9 cellular contexts compared by ENCODE assay signal in the genomic region with DNA sequence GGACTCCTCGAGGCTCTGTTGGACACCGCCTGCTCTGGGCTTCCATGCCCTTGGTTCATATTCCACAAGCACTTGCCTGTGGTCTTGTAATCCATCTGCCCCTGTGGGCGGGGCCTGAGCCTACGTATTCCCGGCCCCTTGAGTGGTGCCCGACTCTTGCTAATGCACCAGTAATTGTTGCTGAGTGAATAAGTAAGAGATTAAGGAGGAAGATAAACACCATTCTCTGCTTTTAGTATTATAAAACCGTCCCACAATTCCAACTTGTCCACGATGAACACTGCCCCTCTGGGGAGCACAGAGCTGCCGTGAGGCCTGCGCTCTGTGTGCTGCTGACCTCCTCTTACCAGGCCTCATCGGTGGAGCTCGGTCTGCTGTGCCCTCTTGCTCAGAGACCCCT. TPM values are rescaled to one million over a fixed set of nuclear protein-coding genes. Genes with fewer than 3 reads are reported as not detected.
A peak's percentile ranks its signal among the peaks of the same experiment; 100 is the strongest.
DNase-seq lines count a peak whose midpoint lies in the region; ATAC-seq and TF ChIP-seq lines count a peak whose summit lies in the region.
"Had no signal": no experiment of that assay in that cellular context is flagged by ENCODE, and none has a peak within 500 bp of the region (broad histone marks: within the 10 kb centered on the region; RNA-seq: fewer than 3 reads in every experiment).

No MANE protein-coding gene starts in this region.

- H3K27me3 ChIP-seq in RWPE2 (ENCODE audit: insufficient read depth, poor library complexity, severe bottlenecking): no peaks in the 10 kb centered on the region
- H3K27me3 ChIP-seq in right atrium auricular region: no peaks in the 10 kb centered on the region
- H3K27me3 ChIP-seq in skeletal muscle tissue (ENCODE audit: control insufficient read depth in 3 of 3, insufficient read depth in 3 of 3, low read length in 3 of 3): no peaks in the 10 kb centered on the region

- TF ChIP-seq CTCF in RWPE2 (IDR thresholded peaks at IDR 0.05; ENCODE audit: poor library complexity, severe bottlenecking) (no peak), right atrium auricular region (IDR thresholded peaks at IDR 0.05) (no peak), foreskin fibroblast (IDR thresholded peaks at IDR 0.05; ENCODE audit: low read depth, low read length) (no peak)

- peak; percentile 41 for DNase-seq in HCEC 1CT
- no peak for DNase-seq in RWPE2 (ENCODE audit: low spot score)
- no peak for DNase-seq in right atrium auricular region (ENCODE audit: low spot score)
- no peak for DNase-seq in HT-29 (ENCODE audit: low spot score)
- no peak for DNase-seq in foreskin fibroblast
- no peak for DNase-seq in left lobe of liver (ENCODE audit: low spot score)
- DNase-seq: activated naive CD4-positive, alpha-beta T cell treated with anti-CD3 and anti-CD28 coated beads, Interleukin-2, amount 10 ng/mL, durations not matched to agents 7 days and 5 days had no signal

- H3K9ac ChIP-seq in skeletal muscle tissue (ENCODE audit: low read depth in 1 of 3, low read length in 3 of 3): no peak overlapping the region

- H3K4me3 ChIP-seq in RWPE2 (ENCODE audit: severe bottlenecking) (no peak overlapping the region), right atrium auricular region (no peak overlapping the region), skeletal muscle tissue (ENCODE audit: low read length in 3 of 3) (no peak overlapping the region), foreskin fibroblast (ENCODE audit: low read depth in 1 of 2, low read length in 2 of 2) (no peak overlapping the region)

- peaks cover 34% of the 10 kb centered on the region for H3K4me1 ChIP-seq in RWPE2 (ENCODE audit: insufficient read depth, poor library complexity, severe bottlenecking)
- peaks cover 0 to 96% of the 10 kb centered on the region in 2 donors for H3K4me1 ChIP-seq in right atrium auricular region
- peaks cover 36 to 67% (median 47%) of the 10 kb centered on the region in 3 donors for H3K4me1 ChIP-seq in skeletal muscle tissue (ENCODE audit: control insufficient read depth in 3 of 3, insufficient read depth in 3 of 3, low read length in 3 of 3)

- ATAC-seq in RWPE2 (ENCODE audit: low read depth) (no peak), left lobe of liver (no peak), HG03460 (IDR thresholded peaks at IDR 0.05; ENCODE audit: unreplicated experiment) (no peak)

- peaks cover 87% of the 10 kb centered on the region for H3K36me3 ChIP-seq in RWPE2 (ENCODE audit: low read depth)
- H3K36me3 ChIP-seq in right atrium auricular region: peaks cover 9% of the 10 kb centered on the region
- H3K36me3 ChIP-seq in skeletal muscle tissue (ENCODE audit: control insufficient read depth in 3 of 3, insufficient read depth in 3 of 3, low read length in 3 of 3): peaks cover 0 to 4% (median 2%) of the 10 kb centered on the region in 3 donors

- H3K27ac ChIP-seq in RWPE2 (ENCODE audit: poor library complexity, severe bottlenecking) (peak overlapping the region; percentile 99), right atrium auricular region (peak overlapping the region; percentile 88 to 96), skeletal muscle tissue (ENCODE audit: low read depth, low read length) (peak overlapping the region; percentile 49)

- H3K9me3 ChIP-seq in RWPE2 (ENCODE audit: severe bottlenecking) (no peaks in the 10 kb centered on the region), right atrium auricular region (no peaks in the 10 kb centered on the region), skeletal muscle tissue (ENCODE audit: control insufficient read depth in 3 of 3, low read length in 3 of 3) (no peaks in the 10 kb centered on the region)

RNA-seq across cellular contexts. Expression of gene MICAL2, which starts 50.3 kb away (rescaled TPM):
- total RNA-seq in right atrium auricular region (10 to 100 TPM; 77.6 to 84.5 TPM), skeletal muscle tissue (35.5 TPM), left lobe of liver (47.8 TPM)
- total RNA-seq in HT-29 (2014; rRNA removed; shearing (Covaris generic)): 150 and 153 TPM in 2 replicates

Comparison
In these comparisons a context has a peak if more than half of its experiments do, and no peak if none do; other contexts are left out.
1. H3K27ac ChIP-seq: peak in every context shown above with its lines; median percentile 99 in RWPE2; 92 in right atrium auricular region; 49 in skeletal muscle tissue.